Comparison of ENCODE assay signal across 8 cellular contexts in the genomic region with DNA sequence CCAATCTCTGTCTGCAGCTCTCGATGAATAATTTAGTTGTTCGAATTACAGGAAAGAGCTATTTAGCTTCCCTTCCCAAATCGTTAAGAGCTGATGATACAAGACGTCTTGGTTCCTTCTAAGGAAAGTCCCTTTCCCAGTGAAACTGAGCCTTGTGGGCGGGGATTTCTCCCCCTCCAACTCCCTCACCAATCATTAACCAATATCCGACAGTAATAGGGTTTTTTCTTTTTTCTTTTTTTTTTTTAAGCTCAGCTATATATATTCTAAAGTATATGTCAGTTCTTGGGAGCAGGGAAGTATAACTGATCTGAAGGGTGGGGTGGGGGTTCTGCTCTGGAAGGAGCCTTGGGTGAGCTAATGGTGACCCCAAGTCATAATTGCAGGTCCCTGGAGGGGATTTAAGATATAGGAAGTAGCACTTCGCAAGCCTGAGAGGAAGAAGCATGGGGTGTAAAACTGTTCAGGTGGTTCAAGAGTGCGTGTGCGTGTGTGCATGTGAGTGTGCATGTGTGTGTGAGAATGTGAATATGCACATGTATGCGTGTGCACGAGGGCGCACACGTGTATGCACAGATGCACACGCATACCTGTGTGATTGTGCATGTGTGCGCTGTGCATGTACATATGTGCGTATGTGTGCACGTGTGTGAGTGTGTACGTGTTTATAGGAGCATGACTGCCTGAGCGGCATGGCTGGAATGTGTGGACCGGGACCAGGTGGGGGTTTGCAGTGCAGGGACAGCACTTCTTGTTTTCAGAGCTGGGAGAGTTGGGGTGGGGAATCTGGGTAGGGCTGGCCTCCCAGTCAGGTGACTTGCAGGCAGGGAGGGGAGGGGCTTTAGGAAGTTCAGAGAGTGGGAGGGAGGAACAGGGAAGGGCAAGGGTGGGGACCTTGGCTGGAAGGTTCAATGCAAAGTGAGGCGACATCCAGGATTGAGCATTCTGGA. TPM values are rescaled to one million over a fixed set of nuclear protein-coding genes. Genes with fewer than 3 reads are reported as not detected.
DNase-seq lines count a peak whose midpoint lies in the region; ATAC-seq, FAIRE-seq and TF ChIP-seq lines count a peak whose summit lies in the region.

No MANE protein-coding gene starts in this region.

- peaks cover 8 to 35% (median 15%) of the 10 kb centered on the region in 4 donors for H3K4me1 ChIP-seq in liver (ENCODE audit: control insufficient read depth in 4 of 4, insufficient read depth in 4 of 4, low read length in 3 of 4)

- H3K36me3 Mint-ChIP-seq in activated naive CD8-positive, alpha-beta T cell treated with anti-CD3 and anti-CD28 coated beads, Interleukin-2, amount 50 U/mL, for 24 hours (ENCODE audit: low read depth), result no peaks in the 10 kb centered on the region

- DNase-seq in GM20000 (ENCODE audit: low spot score), result peak; percentile 70
- no peak for DNase-seq in activated naive CD8-positive, alpha-beta T cell treated with anti-CD3 and anti-CD28 coated beads, Interleukin-2, amount 50 U/mL, for 24 hours
- no peak for DNase-seq in SIG-M5 treated with dmso at 0.1 percent for 504 hours (lab: John Stamatoyannopoulos, UW; ENCODE audit: unreplicated experiment)
- no peak for DNase-seq in DMS114 treated with DMSO at 0.1 percent for 48 hours (lab: John Stamatoyannopoulos, UW; ENCODE audit: unreplicated experiment)
- DNase-seq in NCI-H187 (lab: John Stamatoyannopoulos, UW), result no peak

- peaks cover 42% of the 10 kb centered on the region for H3K4me1 Mint-ChIP-seq in activated naive CD8-positive, alpha-beta T cell treated with anti-CD3 and anti-CD28 coated beads, Interleukin-2, amount 50 U/mL, for 24 hours

- no peak for ATAC-seq in activated naive CD8-positive, alpha-beta T cell treated with anti-CD3 and anti-CD28 coated beads, Interleukin-2, amount 50 U/mL, for 24 hours
- ATAC-seq in GM21390 (IDR thresholded peaks at IDR 0.05; ENCODE audit: unreplicated experiment), result no peak

- H3K27me3 Mint-ChIP-seq in activated naive CD8-positive, alpha-beta T cell treated with anti-CD3 and anti-CD28 coated beads, Interleukin-2, amount 50 U/mL, for 24 hours, result peaks cover 16% of the 10 kb centered on the region

- no peak overlapping the region for H3K4me3 ChIP-seq in liver (ENCODE audit: low read depth in 1 of 3, low read length in 3 of 3)

- WGBS in liver, result 54% methylated on average over 21 of the region's 21 CpGs

- FAIRE-seq in A204.1 (lab: Jason Lieb, UNC), result peak; percentile 94

- H3K27me3 ChIP-seq in liver (ENCODE audit: control insufficient read depth in 4 of 4, insufficient read depth in 4 of 4, low read length in 3 of 4), result no peaks in the 10 kb centered on the region

- H3K9ac ChIP-seq in liver (ENCODE audit: low read depth in 1 of 2, low read length in 2 of 2), result no peak overlapping the region

- H3K9me3 ChIP-seq in liver (ENCODE audit: control insufficient read depth in 4 of 4, low read length in 3 of 4), result no peaks in the 10 kb centered on the region

- no peaks in the 10 kb centered on the region for H3K9me3 Mint-ChIP-seq in activated naive CD8-positive, alpha-beta T cell treated with anti-CD3 and anti-CD28 coated beads, Interleukin-2, amount 50 U/mL, for 24 hours

- H3K36me3 ChIP-seq in liver (ENCODE audit: control insufficient read depth in 4 of 4, insufficient read depth in 3 of 4, low read depth in 1 of 4, low read length in 3 of 4), result no peaks in the 10 kb centered on the region

- H3K4me3 Mint-ChIP-seq in activated naive CD8-positive, alpha-beta T cell treated with anti-CD3 and anti-CD28 coated beads, Interleukin-2, amount 50 U/mL, for 24 hours, result peak overlapping the region; percentile 36

- H3K27ac Mint-ChIP-seq in activated naive CD8-positive, alpha-beta T cell treated with anti-CD3 and anti-CD28 coated beads, Interleukin-2, amount 50 U/mL, for 24 hours, result peak overlapping the region; percentile 85

- TF ChIP-seq CTCF in GM20000 (IDR thresholded peaks at IDR 0.05; ENCODE audit: extremely low read depth, missing control alignments) (no peak), liver (IDR thresholded peaks at IDR 0.05; ENCODE audit: low read depth, low read length, missing input control) (no peak)

- TF ChIP-seq RAD21 in liver (IDR thresholded peaks at IDR 0.05), result no peak

- peak overlapping the region; percentile 74 to 77 for H3K27ac ChIP-seq in liver (ENCODE audit: low read depth in 1 of 2, low read length in 2 of 2)

TF ChIP-seq in liver, 16 proteins besides CTCF, POLR2A, EP300 and RAD21:
- TF ChIP-seq FOXA2 (IDR thresholded peaks at IDR 0.05) (no peak), FOXA1 (IDR thresholded peaks at IDR 0.05) (no peak), HNF4G (IDR thresholded peaks at IDR 0.05) (no peak), EGR1 (IDR thresholded peaks at IDR 0.05; ENCODE audit: low read depth in 2 of 2) (no peak)
- TF ChIP-seq, protein P1, sequence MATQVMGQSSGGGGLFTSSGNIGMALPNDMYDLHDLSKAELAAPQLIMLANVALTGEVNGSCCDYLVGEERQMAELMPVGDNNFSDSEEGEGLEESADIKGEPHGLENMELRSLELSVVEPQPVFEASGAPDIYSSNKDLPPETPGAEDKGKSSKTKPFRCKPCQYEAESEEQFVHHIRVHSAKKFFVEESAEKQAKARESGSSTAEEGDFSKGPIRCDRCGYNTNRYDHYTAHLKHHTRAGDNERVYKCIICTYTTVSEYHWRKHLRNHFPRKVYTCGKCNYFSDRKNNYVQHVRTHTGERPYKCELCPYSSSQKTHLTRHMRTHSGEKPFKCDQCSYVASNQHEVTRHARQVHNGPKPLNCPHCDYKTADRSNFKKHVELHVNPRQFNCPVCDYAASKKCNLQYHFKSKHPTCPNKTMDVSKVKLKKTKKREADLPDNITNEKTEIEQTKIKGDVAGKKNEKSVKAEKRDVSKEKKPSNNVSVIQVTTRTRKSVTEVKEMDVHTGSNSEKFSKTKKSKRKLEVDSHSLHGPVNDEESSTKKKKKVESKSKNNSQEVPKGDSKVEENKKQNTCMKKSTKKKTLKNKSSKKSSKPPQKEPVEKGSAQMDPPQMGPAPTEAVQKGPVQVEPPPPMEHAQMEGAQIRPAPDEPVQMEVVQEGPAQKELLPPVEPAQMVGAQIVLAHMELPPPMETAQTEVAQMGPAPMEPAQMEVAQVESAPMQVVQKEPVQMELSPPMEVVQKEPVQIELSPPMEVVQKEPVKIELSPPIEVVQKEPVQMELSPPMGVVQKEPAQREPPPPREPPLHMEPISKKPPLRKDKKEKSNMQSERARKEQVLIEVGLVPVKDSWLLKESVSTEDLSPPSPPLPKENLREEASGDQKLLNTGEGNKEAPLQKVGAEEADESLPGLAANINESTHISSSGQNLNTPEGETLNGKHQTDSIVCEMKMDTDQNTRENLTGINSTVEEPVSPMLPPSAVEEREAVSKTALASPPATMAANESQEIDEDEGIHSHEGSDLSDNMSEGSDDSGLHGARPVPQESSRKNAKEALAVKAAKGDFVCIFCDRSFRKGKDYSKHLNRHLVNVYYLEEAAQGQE (IDR thresholded peaks at IDR 0.05), result no peak
- TF ChIP-seq, protein P2, sequence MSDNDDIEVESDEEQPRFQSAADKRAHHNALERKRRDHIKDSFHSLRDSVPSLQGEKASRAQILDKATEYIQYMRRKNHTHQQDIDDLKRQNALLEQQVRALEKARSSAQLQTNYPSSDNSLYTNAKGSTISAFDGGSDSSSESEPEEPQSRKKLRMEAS (IDR thresholded peaks at IDR 0.05), result no peak

RNA-seq across cellular contexts. Expression of a gene that starts 42.7 kb away (rescaled TPM):
- total RNA-seq in liver, result 10 to 100 TPM; 16.1 to 48.0 TPM
- 10 to 100 TPM; 12.2 to 20.5 TPM for polyA plus RNA-seq in liver
